Comparison of ENCODE assay signal across 25 cellular contexts in the genomic region with DNA sequence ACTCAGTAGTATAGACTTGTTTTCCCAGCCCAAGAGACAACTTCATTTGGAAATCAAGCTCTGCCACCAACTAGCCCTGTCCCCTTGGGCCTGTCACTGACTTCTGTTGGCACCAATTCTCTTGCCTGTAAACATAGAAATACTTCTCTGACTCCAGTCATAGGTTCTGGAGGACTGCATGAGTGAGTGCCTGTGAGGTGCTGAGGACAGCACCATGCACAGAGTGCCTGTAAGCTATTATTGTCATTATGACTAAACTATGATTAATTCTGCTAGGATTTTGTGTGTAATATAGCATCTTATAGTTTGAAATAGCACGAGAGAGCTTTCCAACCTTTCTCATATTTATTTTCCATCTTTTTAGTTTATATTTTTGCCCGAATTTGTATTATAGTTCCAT.
A peak's percentile ranks its signal among the peaks of the same experiment; 100 is the strongest.
DNase-seq lines count a peak whose midpoint lies in the region; ATAC-seq, FAIRE-seq and TF ChIP-seq lines count a peak whose summit lies in the region.
"Had no signal": no experiment of that assay in that cellular context is flagged by ENCODE, and none has a peak within 500 bp of the region (broad histone marks: within the 10 kb centered on the region; RNA-seq: fewer than 3 reads in every experiment).

No MANE protein-coding gene starts in this region.

- no peak overlapping the region for H3K27ac ChIP-seq in caudate nucleus (ENCODE audit: low read depth, low read length)
- H3K27ac ChIP-seq: esophagus muscularis mucosa, right lobe of liver, WERI-Rb-1 had no signal

- intact Hi-C loops in left ventricle myocardium superior (cut with micrococcal nuclease): no loop called here

- DNase-seq in AG08396 (ENCODE audit: low spot score): peak; percentile 31
- DNase-seq in HTR-8/SVneo (ENCODE audit: insufficient read length, low spot score): peak; percentile 4
- peak; percentile 36 for DNase-seq in astrocyte of the spinal cord (ENCODE audit: low read depth, low spot score)
- no peak for DNase-seq in left ventricle myocardium superior
- DNase-seq in NCI-H1436 (lab: John Stamatoyannopoulos, UW): no peak
- no peak for DNase-seq in caudate nucleus (lab: John Stamatoyannopoulos, UW)
- DNase-seq: activated CD4-positive, alpha-beta memory T cell treated with anti-CD3 and anti-CD28 coated beads, Interleukin-2, amount 10 ng/mL, durations not matched to agents 7 days and 5 days; activated T-cell treated with anti-CD3 and anti-CD28 coated beads, Interleukin-2, amount 50 U/mL, for 4 hours; CD4-positive, alpha-beta memory T cell; DMS53; GOT3; head of caudate nucleus; mucosa of descending colon; NCI-H1694 treated with DMSO at 0.1 percent for 48 hours; NCI-H345; right lobe of liver; SHP77; stimulated activated naive CD4-positive, alpha-beta T cell treated with Interleukin-2 at 50 U/mL for 16 hours; T-helper 1 cell; WERI-Rb-1 had no signal

- in situ Hi-C loops in astrocyte of the spinal cord (cut with HindIII; ENCODE audit: low sequenced_read_pairs): no loop called here

- no peak for FAIRE-seq in HTR-8/SVneo (lab: Jason Lieb, UNC)
- FAIRE-seq: HepG2, keratinocyte had no signal

- no peak for TF ChIP-seq CTCF in astrocyte of the spinal cord (IDR thresholded peaks at IDR 0.05; ENCODE audit: low read depth, low read length)

- no peak overlapping the region for H3K4me3 ChIP-seq in astrocyte of the spinal cord (ENCODE audit: low read depth, low read length)
- H3K4me3 ChIP-seq: esophagus muscularis mucosa, mucosa of descending colon, right lobe of liver had no signal

- ATAC-seq in left ventricle myocardium superior (peak; percentile 96), GM18517 (IDR thresholded peaks at IDR 0.05; ENCODE audit: unreplicated experiment) (no peak), GM19328 (IDR thresholded peaks at IDR 0.05; ENCODE audit: unreplicated experiment) (no peak)
- ATAC-seq: activated T-cell treated with anti-CD3 and anti-CD28 coated beads, Interleukin-2, amount 50 U/mL, for 4 hours; HepG2; mucosa of descending colon; right lobe of liver had no signal

Comparison
In these comparisons a context has a peak if more than half of its experiments do, and no peak if none do; other contexts are left out.
1. DNase-seq: peak in AG08396 (single experiment), HTR-8/SVneo (single experiment) and astrocyte of the spinal cord (single experiment); none in left ventricle myocardium superior (single experiment), NCI-H1436 (single experiment) and caudate nucleus (0 of 61).